Comparison of ENCODE assay signal across 1 cellular context in genomic region chr9:137689745-137690529, GRCh38.
TF ChIP-seq lines count a peak whose summit lies in the region.

No MANE protein-coding gene starts in this region.

TF ChIP-seq in SK-N-SH, 30 proteins besides CTCF, POLR2A, EP300 and RAD21 (continued from another document):
- TF ChIP-seq YY1 (IDR thresholded peaks at IDR 0.05; ENCODE audit: low read depth) (no peak), TAF1 (IDR thresholded peaks at IDR 0.05; ENCODE audit: borderline replicate concordance, low read depth, low read length) (no peak), JUND (IDR thresholded peaks at IDR 0.05) (no peak)
